ENCODE assay signal across 1 cellular context in genomic region chr20:32586291-32586690, GRCh38.
TF ChIP-seq lines count a peak whose summit lies in the region.

No MANE protein-coding gene starts in this region.

TF ChIP-seq in HepG2, 621 proteins besides CTCF, POLR2A, EP300 and RAD21 (continued from another document):
- peak; percentile 83; the same call in 1 of the 2 replicates for TF ChIP-seq ZNF512B (CRISPR knock-in tag; IDR thresholded peaks at IDR 0.05; ENCODE audit: borderline replicate concordance)
- no peak for TF ChIP-seq ZNF292 (CRISPR knock-in tag; IDR thresholded peaks at IDR 0.05; ENCODE audit: borderline replicate concordance, low read depth)
- TF ChIP-seq ZNF800 (CRISPR knock-in tag; IDR thresholded peaks at IDR 0.05) = no peak
- no peak for TF ChIP-seq SATB2 (CRISPR knock-in tag; IDR thresholded peaks at IDR 0.05)
- TF ChIP-seq ZNF629 (CRISPR knock-in tag; conservative IDR thresholded peaks at IDR 0.05) = peak; percentile 82
- 0 out of 2 replicates have a peak, but pooled peaks have one; percentile 49 for TF ChIP-seq NFKB2 (CRISPR knock-in tag; IDR thresholded peaks at IDR 0.05; ENCODE audit: borderline replicate concordance)
- peak; percentile 84; the same call in 1 of the 2 replicates for TF ChIP-seq AKAP8 (CRISPR knock-in tag; IDR thresholded peaks at IDR 0.05)
- no peak for TF ChIP-seq ZNF3 (CRISPR knock-in tag; IDR thresholded peaks at IDR 0.05)
- TF ChIP-seq ZNF530 (CRISPR knock-in tag; IDR thresholded peaks at IDR 0.05; ENCODE audit: low read depth) = no peak
- no peak for TF ChIP-seq MIER2 (CRISPR knock-in tag; IDR thresholded peaks at IDR 0.05)
